ENCODE assay signal across 8 cellular contexts in genomic region chr16:81076566-81077076, GRCh38.
A peak's percentile ranks its signal among the peaks of the same experiment; 100 is the strongest.
DNase-seq lines count a peak whose midpoint lies in the region; ATAC-seq lines count a peak whose summit lies in the region.

No MANE protein-coding gene starts in this region.

- ATAC-seq in GM19455 (IDR thresholded peaks at IDR 0.05; ENCODE audit: unreplicated experiment) (peak; percentile 89), HG03565 (IDR thresholded peaks at IDR 0.05; ENCODE audit: unreplicated experiment) (peak; percentile 43)

- DNase-seq in C1 segment of cervical spinal cord (lab: John Stamatoyannopoulos, UW) = peak in 13 of 14 donors; percentile 87 to 100 (median 98)
- DNase-seq in NCI-H748 (lab: John Stamatoyannopoulos, UW; ENCODE audit: unreplicated experiment) = peak; percentile 79
- peak; percentile 87 to 95 for DNase-seq in activated CD4-positive, alpha-beta T cell treated with anti-CD3 and anti-CD28 coated beads, Interleukin-2, amount 50 U/mL, for 24 hours (ENCODE audit: low read depth in 1 of 2, low spot score in 1 of 2)
- DNase-seq in effector CD4-positive, alpha-beta T cell = peak; percentile 87
- DNase-seq in medulla oblongata (ENCODE audit: extremely low spot score) = peak; percentile 93
- peak; percentile 80 to 91 (median 84) for DNase-seq in stimulated activated CD4-positive, alpha-beta T cell treated with anti-CD3 and anti-CD28 coated beads, TNF-alpha, amount 100 ng/mL, for 48 hours (ENCODE audit: low read depth in 3 of 3)

Comparison
In these comparisons a context has a peak if more than half of its experiments do, and no peak if none do; other contexts are left out.
1. Peak in every context shown above with its lines: DNase-seq and ATAC-seq.